In genomic region chr4:24517676-24518075, GRCh38 we compare ENCODE assay signal across 32 cellular contexts.
"Had no signal": no experiment of that assay in that cellular context is flagged by ENCODE, and none has a peak within 500 bp of the region (broad histone marks: within the 10 kb centered on the region; RNA-seq: fewer than 3 reads in every experiment).

No MANE protein-coding gene starts in this region.

- H3K27ac ChIP-seq: KMS-11, PC-9, RWPE1 had no signal

- H3K9me3 Mint-ChIP-seq: activated CD8-positive, alpha-beta T cell treated with anti-CD3 and anti-CD28 coated beads for 36 hours; activated naive CD4-positive, alpha-beta T cell treated with anti-CD3 and anti-CD28 coated beads, Interleukin-2, amount 50 U/mL, for 24 hours; activated naive CD8-positive, alpha-beta T cell treated with anti-CD3 and anti-CD28 coated beads, Interleukin-2, amount 10 ng/mL, durations not matched to agents 7 days and 5 days; activated T-cell treated with anti-CD3 and anti-CD28 coated beads, Interleukin-2, amount 50 U/mL, for 72 hours; activated T-helper 17 cell treated with anti-CD3 and anti-CD28 coated beads, Interleukin-2, amount 50 U/mL, for 72 hours had no signal

- ATAC-seq: activated CD8-positive, alpha-beta T cell treated with anti-CD3 and anti-CD28 coated beads for 36 hours; Right ventricle myocardium inferior had no signal

- H3K27ac Mint-ChIP-seq: activated CD8-positive, alpha-beta T cell treated with anti-CD3 and anti-CD28 coated beads for 36 hours; activated naive CD4-positive, alpha-beta T cell treated with anti-CD3 and anti-CD28 coated beads, Interleukin-2, amount 50 U/mL, for 24 hours; activated naive CD8-positive, alpha-beta T cell treated with anti-CD3 and anti-CD28 coated beads, Interleukin-2, amount 10 ng/mL, durations not matched to agents 7 days and 5 days had no signal

- H3K27me3 Mint-ChIP-seq: activated CD8-positive, alpha-beta T cell treated with anti-CD3 and anti-CD28 coated beads for 36 hours; activated naive CD4-positive, alpha-beta T cell treated with anti-CD3 and anti-CD28 coated beads, Interleukin-2, amount 50 U/mL, for 24 hours; activated naive CD8-positive, alpha-beta T cell treated with anti-CD3 and anti-CD28 coated beads, Interleukin-2, amount 10 ng/mL, durations not matched to agents 7 days and 5 days; activated T-helper 17 cell treated with anti-CD3 and anti-CD28 coated beads, Interleukin-2, amount 50 U/mL, for 72 hours had no signal

- DNase-seq: activated CD4-positive, alpha-beta T cell treated with anti-CD3 and anti-CD28 coated beads for 1 hour; activated CD4-positive, alpha-beta T cell treated with anti-CD3 and anti-CD28 coated beads for 48 hours; activated CD4-positive, alpha-beta T cell treated with anti-CD3 and anti-CD28 coated beads, Interleukin-2, amount 50 U/mL, for 4 hours; activated CD4-positive, CD25-positive, alpha-beta regulatory T cell; activated CD8-positive, alpha-beta T cell treated with anti-CD3 and anti-CD28 coated beads for 36 hours; activated effector memory CD4-positive, alpha-beta T cell treated with anti-CD3 and anti-CD28 coated beads, Interleukin-2, amount 50 U/mL, for 16 hours; activated naive CD4-positive, alpha-beta T cell treated with Interleukin-2 at 50 U/mL for 16 hours; activated naive CD8-positive, alpha-beta T cell treated with anti-CD3 and anti-CD28 coated beads, Interleukin-2, amount 10 ng/mL, durations not matched to agents 7 days and 5 days; activated T-cell treated with anti-CD3 and anti-CD28 coated beads, Interleukin-2, amount 50 U/mL, for 1 hour; activated T-cell treated with anti-CD3 and anti-CD28 coated beads, Interleukin-2, amount 50 U/mL, for 72 hours; body of pancreas; cerebellar nuclear complex; MM.1S; MV-4-11; NCI-H1092; NCI-H1436 treated with DMSO at 0.1 percent for 48 hours; NCI-H1694 treated with DMSO at 0.1 percent for 48 hours; NCI-H2029; NCI-H345; NCI-H524 treated with DMSO at 0.1 percent for 48 hours; PC-9; SIG-M5; SW 1271; T-helper 1 cell; T-helper 2 cell; T-helper 9 cell had no signal

- H3K4me3 ChIP-seq: body of pancreas, breast epithelium, PC-9 had no signal

- H3K9me3 ChIP-seq: body of pancreas, breast epithelium had no signal

- H3K4me3 Mint-ChIP-seq: activated CD8-positive, alpha-beta T cell treated with anti-CD3 and anti-CD28 coated beads for 36 hours; activated naive CD4-positive, alpha-beta T cell treated with anti-CD3 and anti-CD28 coated beads, Interleukin-2, amount 50 U/mL, for 24 hours; activated naive CD8-positive, alpha-beta T cell treated with anti-CD3 and anti-CD28 coated beads, Interleukin-2, amount 10 ng/mL, durations not matched to agents 7 days and 5 days; activated T-helper 17 cell treated with anti-CD3 and anti-CD28 coated beads, Interleukin-2, amount 50 U/mL, for 72 hours had no signal

- H3K27me3 ChIP-seq: body of pancreas, breast epithelium had no signal
